ENCODE assay signal across 16 cellular contexts in genomic region chr11:61697764-61698163, GRCh38. TPM values are rescaled to one million over a fixed set of nuclear protein-coding genes. Genes with fewer than 3 reads are reported as not detected.
DNase-seq lines count a peak whose midpoint lies in the region; ATAC-seq and TF ChIP-seq lines count a peak whose summit lies in the region.
"Had no signal": no experiment of that assay in that cellular context is flagged by ENCODE, and none has a peak within 500 bp of the region (broad histone marks: within the 10 kb centered on the region; RNA-seq: fewer than 3 reads in every experiment).

No MANE protein-coding gene starts in this region.

- no peak overlapping the region for H3K4me3 ChIP-seq in gastrocnemius medialis
- H3K4me3 ChIP-seq: skin epidermis had no signal

- H3K36me3 Mint-ChIP-seq in dendritic cell treated with granulocyte-macrophage colony-stimulating factor and Interleukin-4, amounts not matched to agents 40 ng/mL and 50 ng/mL, for 4 days (ENCODE audit: low read depth) = peaks cover 45% of the 10 kb centered on the region
- H3K36me3 Mint-ChIP-seq: naive B cell had no signal

- H3K27me3 Mint-ChIP-seq in dendritic cell treated with granulocyte-macrophage colony-stimulating factor and Interleukin-4, amounts not matched to agents 40 ng/mL and 50 ng/mL, for 4 days = no peaks in the 10 kb centered on the region

- H3K36me3 ChIP-seq in gastrocnemius medialis = no peaks in the 10 kb centered on the region

- TF ChIP-seq POLR2A in gastrocnemius medialis (IDR thresholded peaks at IDR 0.05) = no peak

- peak overlapping the region; percentile 94 for H3K27ac Mint-ChIP-seq in dendritic cell treated with granulocyte-macrophage colony-stimulating factor and Interleukin-4, amounts not matched to agents 40 ng/mL and 50 ng/mL, for 4 days

- intact Hi-C loops in dendritic cell treated with granulocyte-macrophage colony-stimulating factor and Interleukin-4, amounts not matched to agents 40 ng/mL and 50 ng/mL, for 4 days (cut with micrococcal nuclease) = loop anchor here (5.0 kb wide), 1 partner anchor 35 kb away; no protein-coding TSS in a partner anchor
- intact Hi-C loops in gastrocnemius medialis (cut with DNase I; ENCODE audit: low total_unique reads) = loop anchor here (5.0 to 10.0 kb wide), 2 partner anchors 35 to 267 kb away; partner anchors contain the start of gene FTH1

- H3K4me3 Mint-ChIP-seq in dendritic cell treated with granulocyte-macrophage colony-stimulating factor and Interleukin-4, amounts not matched to agents 40 ng/mL and 50 ng/mL, for 4 days = peak overlapping the region; percentile 50
- H3K4me3 Mint-ChIP-seq: activated T-cell treated with anti-CD3 and anti-CD28 coated beads, Interleukin-2, amount 50 U/mL, for 4 hours; naive B cell had no signal

- TF ChIP-seq CTCF in gastrocnemius medialis (IDR thresholded peaks at IDR 0.05 in 4 of 5, conservative IDR thresholded peaks at IDR 0.05 in 1 of 5) = no peak

- H3K4me1 ChIP-seq in gastrocnemius medialis = peaks cover 80 to 81% of the 10 kb centered on the region in 2 donors

- H3K4me1 Mint-ChIP-seq in dendritic cell treated with granulocyte-macrophage colony-stimulating factor and Interleukin-4, amounts not matched to agents 40 ng/mL and 50 ng/mL, for 4 days (ENCODE audit: low read depth) = peaks cover 94% of the 10 kb centered on the region

- H3K27me3 ChIP-seq in gastrocnemius medialis = no peaks in the 10 kb centered on the region

- H3K9me3 ChIP-seq in gastrocnemius medialis = no peaks in the 10 kb centered on the region
- H3K9me3 ChIP-seq: SK-N-SH had no signal

- DNase-seq in NCI-H1694 treated with DMSO at 0.1 percent for 48 hours (lab: John Stamatoyannopoulos, UW) (peak; percentile 41), NCI-H1694 (lab: John Stamatoyannopoulos, UW) (no peak), NCI-H2171 treated with DMSO at 0.1 percent for 48 hours (lab: John Stamatoyannopoulos, UW) (peak; percentile 50), gastrocnemius medialis (no peak), LoVo (ENCODE audit: low spot score) (no peak), HUDEP-2 (lab: John Stamatoyannopoulos, UW; ENCODE audit: unreplicated experiment in 76 of 76) (no peak)
- DNase-seq: activated CD4-positive, CD25-positive, alpha-beta regulatory T cell treated with anti-CD3 and anti-CD28 coated beads, Interleukin-2, amount 50 U/mL, for 72 hours; activated T-cell treated with anti-CD3 and anti-CD28 coated beads, Interleukin-2, amount 50 U/mL, for 4 hours; aorta; effector memory CD4-positive, alpha-beta T cell; naive B cell; NCI-H146; SK-N-SH had no signal

- in situ Hi-C loops in gastrocnemius medialis (cut with MboI; ENCODE audit: low sequenced_read_pairs in 4 of 4) = no loop called here

- no peaks in the 10 kb centered on the region for H3K9me3 Mint-ChIP-seq in dendritic cell treated with granulocyte-macrophage colony-stimulating factor and Interleukin-4, amounts not matched to agents 40 ng/mL and 50 ng/mL, for 4 days
- H3K9me3 Mint-ChIP-seq: activated T-cell treated with anti-CD3 and anti-CD28 coated beads, Interleukin-2, amount 50 U/mL, for 4 hours; naive B cell had no signal

- peak overlapping the region; percentile 84 to 97 (median 90) for H3K27ac ChIP-seq in gastrocnemius medialis

- ATAC-seq in gastrocnemius medialis (no peak), HG02938 (IDR thresholded peaks at IDR 0.05; ENCODE audit: unreplicated experiment) (no peak)
- ATAC-seq: activated T-cell treated with anti-CD3 and anti-CD28 coated beads, Interleukin-2, amount 50 U/mL, for 4 hours had no signal

RNA-seq across cellular contexts. Expression of gene DAGLA, which starts 17.6 kb away (rescaled TPM):
- total RNA-seq in gastrocnemius medialis = 1 to 10 TPM in 3 of 4 donors, under 1 TPM in 1; 0.58 to 5.5 (median 2.9) TPM

RNA-seq across cellular contexts. Expression of gene MYRF, which starts 54.7 kb away (rescaled TPM):
- total RNA-seq in gastrocnemius medialis = under 1 TPM in 1 of 4 donors, not detected in 3; 0.07 TPM

Comparison
In these comparisons a context has a peak if more than half of its experiments do, and no peak if none do; other contexts are left out.
1. DNase-seq: peak in NCI-H1694 treated with DMSO at 0.1 percent for 48 hours (single experiment) and NCI-H2171 treated with DMSO at 0.1 percent for 48 hours (single experiment); none in NCI-H1694 (single experiment), gastrocnemius medialis (0 of 2), LoVo (single experiment) and HUDEP-2 (0 of 76).